In genomic region chr21:33325222-33326067, GRCh38 we compare ENCODE assay signal across 8 cellular contexts. TPM values are rescaled to one million over a fixed set of nuclear protein-coding genes. Genes with fewer than 3 reads are reported as not detected.
DNase-seq lines count a peak whose midpoint lies in the region; ATAC-seq and TF ChIP-seq lines count a peak whose summit lies in the region.

No MANE protein-coding gene starts in this region.

- H3K4me1 ChIP-seq in HUES48 (ENCODE audit: control insufficient read depth, insufficient read depth, low read length) = 0 out of 2 replicates have a peak, but pooled peaks cover 4% of the 10 kb centered on the region
- peaks cover 2 to 55% (median 42%) of the 10 kb centered on the region in 9 donors for H3K4me1 ChIP-seq in heart right ventricle
- peaks cover 26% of the 10 kb centered on the region for H3K4me1 ChIP-seq in psoas muscle
- H3K4me1 ChIP-seq in urinary bladder (ENCODE audit: insufficient read depth) = no peaks in the 10 kb centered on the region

- peak overlapping the region; percentile 75 for H3K4me3 ChIP-seq in HUES48 (ENCODE audit: low read depth, low read length)
- peak overlapping the region; percentile 67 to 99 (median 93) for H3K4me3 ChIP-seq in heart right ventricle
- H3K4me3 ChIP-seq in psoas muscle = peak overlapping the region; percentile 86
- peak overlapping the region; percentile 68 for H3K4me3 ChIP-seq in urinary bladder (ENCODE audit: low read depth, low read length)

- TF ChIP-seq CTCF in heart right ventricle (IDR thresholded peaks at IDR 0.05) (no peak), psoas muscle (IDR thresholded peaks at IDR 0.05) (no peak)

- H3K27ac ChIP-seq in HUES48 (ENCODE audit: low read depth, low read length) (peak overlapping the region; percentile 57), heart right ventricle (peak overlapping the region; percentile 92 to 100 (median 99)), psoas muscle (peak overlapping the region; percentile 95), urinary bladder (ENCODE audit: low read depth) (peak overlapping the region; percentile 98)

- WGBS in heart right ventricle, 2 donors = 0% methylated on average over 28 of the region's 28 CpGs
- WGBS in psoas muscle, 3 donors = 0 to 1% (median 0%) methylated on average over 28 of the region's 28 CpGs
- WGBS in urinary bladder = under 1% methylated on average over 28 of the region's 28 CpGs

- no peaks in the 10 kb centered on the region for H3K27me3 ChIP-seq in HUES48 (ENCODE audit: control insufficient read depth, insufficient read depth, low read length)
- H3K27me3 ChIP-seq in heart right ventricle = no peaks in the 10 kb centered on the region
- H3K27me3 ChIP-seq in psoas muscle (ENCODE audit: insufficient read depth in 3 of 3, low read length in 2 of 3) = no peaks in the 10 kb centered on the region

- H3K9ac ChIP-seq in HUES48 (ENCODE audit: low read depth, low read length) = peak overlapping the region; percentile 72

- H3K36me3 ChIP-seq in HUES48 (ENCODE audit: control insufficient read depth, insufficient read depth, low read length) = peaks cover 1% of the 10 kb centered on the region; the same call in 1 of the 2 replicates
- H3K36me3 ChIP-seq in heart right ventricle = peaks cover 0 to 3% (median 0%) of the 10 kb centered on the region in 9 donors
- H3K36me3 ChIP-seq in psoas muscle (ENCODE audit: insufficient read depth in 1 of 2, low read depth in 1 of 2) = no peaks in the 10 kb centered on the region
- H3K36me3 ChIP-seq in urinary bladder (ENCODE audit: insufficient read depth) = no peaks in the 10 kb centered on the region

- DNase-seq in DMS79 (lab: John Stamatoyannopoulos, UW) (peak; percentile 59), SK-MEL-5 (ENCODE audit: low read depth, low spot score) (peak; percentile 74), heart right ventricle (peak; percentile 72 to 83), psoas muscle (peak; percentile 68 to 79)
- DNase-seq in activated naive CD8-positive, alpha-beta T cell treated with anti-CD3 and anti-CD28 coated beads, Interleukin-2, amount 50 U/mL, for 16 hours (ENCODE audit: low read depth, low spot score) = peak; percentile 30

- intact Hi-C loops in heart right ventricle (cut with DNase I) = loop anchor here in 4 of 10 donors (5.0 to 10.0 kb wide), 3 partner anchors 37 to 91 kb away; partner anchors contain the start of gene IL10RB (in 1 of the 4)
- intact Hi-C loops in psoas muscle (cut with DNase I) = loop anchor here in 1 of 2 donors (5.0 kb wide), 1 partner anchor 128 kb away; no protein-coding TSS in a partner anchor

- H3K9me3 ChIP-seq in HUES48 (ENCODE audit: control insufficient read depth, insufficient read depth, low read length) (no peaks in the 10 kb centered on the region; the same call in 1 of the 2 replicates), heart right ventricle (no peaks in the 10 kb centered on the region), psoas muscle (no peaks in the 10 kb centered on the region)

- in situ Hi-C loops in SK-MEL-5 (cut with HindIII; ENCODE audit: low pct_unique_long_range_greater_than_20kb, low sequenced_read_pairs) = no loop called here

- ATAC-seq in GM21526 (IDR thresholded peaks at IDR 0.05; ENCODE audit: low FRiP score, unreplicated experiment) = peak; percentile 25
- peak; percentile 65 to 81 (median 72) for ATAC-seq in heart right ventricle
- ATAC-seq in psoas muscle = peak; percentile 48 to 61 (median 52)

RNA-seq across cellular contexts. Expression of gene IFNAR1, which starts 0.7 kb away (rescaled TPM):
- 10.7 and 11.9 TPM in 2 replicates for total RNA-seq in SK-MEL-5 (2014; rRNA removed; shearing (Covaris generic))
- 15.8 and 19.1 TPM in 2 replicates for polyA plus RNA-seq in SK-MEL-5 (2015; cell fraction: cytosol; rRNA removed)
- polyA plus RNA-seq in SK-MEL-5 (2015; cell fraction: nucleus; rRNA removed) = 6.3 and 10.0 TPM in 2 replicates
- total RNA-seq in heart right ventricle (10 to 100 TPM; 16.5 to 38.5 (median 23.9) TPM), psoas muscle (10 to 100 TPM; 16.1 to 20.8 (median 18.2) TPM), urinary bladder (41.7 TPM)
- polyA plus RNA-seq in heart right ventricle (10 to 100 TPM in 1 of 2 donors, 1 to 10 TPM in 1; 7.4 to 10.1 TPM), psoas muscle (10 to 100 TPM; 10.4 to 31.6 (median 10.9) TPM), urinary bladder (31.6 TPM)

RNA-seq across cellular contexts. Expression of gene IL10RB, which starts 59.3 kb away (rescaled TPM):
- total RNA-seq in SK-MEL-5 (2014; rRNA removed; shearing (Covaris generic)) = 30.0 and 32.5 TPM in 2 replicates
- polyA plus RNA-seq in SK-MEL-5 (2015; cell fraction: cytosol; rRNA removed) = 19.5 and 22.0 TPM in 2 replicates
- polyA plus RNA-seq in SK-MEL-5 (2015; cell fraction: nucleus; rRNA removed) = 6.1 and 9.5 TPM in 2 replicates
- total RNA-seq in heart right ventricle = 10 to 100 TPM in 1 of 10 donors, 1 to 10 TPM in 9; 4.1 to 16.8 (median 6.9) TPM
- polyA plus RNA-seq in heart right ventricle = 10 to 100 TPM; 11.9 to 12.1 TPM
- 1 to 10 TPM; 4.4 to 8.1 (median 6.6) TPM for total RNA-seq in psoas muscle
- polyA plus RNA-seq in psoas muscle = 1 to 10 TPM; 5.6 to 9.3 (median 8.5) TPM
- total RNA-seq in urinary bladder = 31.4 TPM
- 30.0 TPM for polyA plus RNA-seq in urinary bladder

Comparison
In these comparisons a context has a peak if more than half of its experiments do, and no peak if none do; other contexts are left out.
1. Peak in every context shown above with its lines: DNase-seq, ATAC-seq, H3K4me3 ChIP-seq and H3K27ac ChIP-seq.